ENCODE assay signal across 18 cellular contexts in the genomic region with DNA sequence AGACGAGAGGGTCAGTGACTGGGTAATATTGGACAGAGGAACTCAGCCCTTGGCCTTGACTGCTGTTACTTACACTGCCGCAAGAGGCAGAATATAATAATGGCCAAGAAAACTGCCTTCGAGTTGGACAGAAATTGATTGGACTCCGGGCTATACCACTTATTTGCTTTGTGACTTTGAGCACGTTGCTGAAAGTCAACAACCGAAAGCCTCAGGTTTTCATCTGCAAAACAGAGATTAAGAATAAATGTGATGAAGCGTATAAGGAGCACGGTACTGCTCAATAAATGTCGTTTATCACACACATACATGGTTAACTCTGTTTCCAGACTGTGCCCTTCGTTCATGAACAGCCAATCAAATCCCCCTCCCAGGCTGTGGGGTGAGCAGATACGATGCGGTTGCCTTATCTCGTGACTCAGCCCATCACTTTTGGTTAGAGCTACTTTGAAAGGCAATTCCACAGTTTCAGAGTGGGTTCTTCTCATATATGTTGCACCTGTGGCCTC.
DNase-seq lines count a peak whose midpoint lies in the region; ATAC-seq, FAIRE-seq and TF ChIP-seq lines count a peak whose summit lies in the region.
"Had no signal": no experiment of that assay in that cellular context is flagged by ENCODE, and none has a peak within 500 bp of the region (broad histone marks: within the 10 kb centered on the region; RNA-seq: fewer than 3 reads in every experiment).

No MANE protein-coding gene starts in this region.

- no peak for TF ChIP-seq POLR2A in GM12892 (IDR thresholded peaks at IDR 0.05; ENCODE audit: low read depth, low read length)

- H3K9me3 Mint-ChIP-seq in T-cell: no peaks in the 10 kb centered on the region
- H3K9me3 Mint-ChIP-seq: CD14-positive monocyte had no signal

- peak; percentile 84 for FAIRE-seq in GM12892 (lab: Jason Lieb, UNC)
- FAIRE-seq: GM18507, H1 had no signal

- H3K27me3 ChIP-seq in upper lobe of right lung: no peaks in the 10 kb centered on the region

- no peaks in the 10 kb centered on the region for H3K36me3 Mint-ChIP-seq in T-cell
- H3K36me3 Mint-ChIP-seq: CD14-positive monocyte had no signal

- H3K4me3 Mint-ChIP-seq in T-cell: no peak overlapping the region
- H3K4me3 Mint-ChIP-seq: CD14-positive monocyte, T-helper 17 cell had no signal

- 0 out of 2 replicates have a peak, but pooled peaks have one; percentile 8 for TF ChIP-seq CTCF in WI38 (IDR thresholded peaks at IDR 0.05; ENCODE audit: low read depth, low read length)
- no peak for TF ChIP-seq CTCF in upper lobe of right lung (IDR thresholded peaks at IDR 0.05)

- POLR2A ChIA-PET in T-cell (lab: Charles Lee): no interaction called here

- H3K27ac Mint-ChIP-seq in T-cell: no peak overlapping the region
- H3K27ac Mint-ChIP-seq: CD14-positive monocyte, T-helper 17 cell had no signal

- H3K36me3 ChIP-seq in upper lobe of right lung: no peaks in the 10 kb centered on the region

- H3K4me1 ChIP-seq in upper lobe of right lung: no peaks in the 10 kb centered on the region

- ATAC-seq in upper lobe of right lung (no peak), T-cell (replicated peaks in 1 of 4) (no peak)
- ATAC-seq: T-helper 17 cell had no signal

- H3K4me1 Mint-ChIP-seq in T-cell: no peaks in the 10 kb centered on the region
- H3K4me1 Mint-ChIP-seq: T-helper 17 cell had no signal

- DNase-seq in GM12892 (ENCODE audit: insufficient read length): no peak
- peak; percentile 96 for DNase-seq in OCI-M1 (lab: John Stamatoyannopoulos, UW)
- no peak for DNase-seq in NCI-H1092 treated with DMSO at 0.1 percent for 48 hours (lab: John Stamatoyannopoulos, UW)
- no peak for DNase-seq in upper lobe of right lung
- no peak for DNase-seq in T-cell
- no peak for DNase-seq in DMS 273 treated with DMSO at 0.1 percent for 48 hours (lab: John Stamatoyannopoulos, UW)
- DNase-seq: COR-L47, GF-D8, Kasumi-1, NCI-H1105, NCI-H1694, NCI-H510A, NCI-H82, T-helper 17 cell had no signal

- H3K9me3 ChIP-seq in upper lobe of right lung: no peaks in the 10 kb centered on the region

- peaks cover 0 to 8% of the 10 kb centered on the region in 2 donors for H3K27me3 Mint-ChIP-seq in T-cell
- H3K27me3 Mint-ChIP-seq: T-helper 17 cell had no signal

- intact Hi-C loops in upper lobe of right lung (cut with DNase I): no loop called here

- CTCF ChIA-PET in T-cell (lab: Charles Lee): no interaction called here

- H3K27ac ChIP-seq in upper lobe of right lung: no peak overlapping the region

- no peak overlapping the region for H3K4me3 ChIP-seq in WI38 (ENCODE audit: low read depth, low read length)
- H3K4me3 ChIP-seq in upper lobe of right lung: no peak overlapping the region
